In genomic region chr6:153465050-153465449, GRCh38 we compare ENCODE assay signal across 18 cellular contexts.
DNase-seq lines count a peak whose midpoint lies in the region; ATAC-seq, FAIRE-seq and TF ChIP-seq lines count a peak whose summit lies in the region.
"Had no signal": no experiment of that assay in that cellular context is flagged by ENCODE, and none has a peak within 500 bp of the region (broad histone marks: within the 10 kb centered on the region; RNA-seq: fewer than 3 reads in every experiment).

No MANE protein-coding gene starts in this region.

- CTCF ChIA-PET in HepG2 (lab: Yijun Ruan, JAX; ENCODE audit: low intra/inter-chr PET ratio, low total read pairs) (no interaction called here), K562 (lab: Yijun Ruan, JAX; ENCODE audit: low intra/inter-chr PET ratio) (no interaction called here)

- TF ChIP-seq RAD21 in HepG2 (CRISPR knock-in tag; IDR thresholded peaks at IDR 0.05) (no peak), K562 (CRISPR knock-in tag; conservative IDR thresholded peaks at IDR 0.05 in 1 of 2, IDR thresholded peaks at IDR 0.05 in 1 of 2) (no peak), neural cell (conservative IDR thresholded peaks at IDR 0.05) (no peak)

- no peaks in the 10 kb centered on the region for H3K27me3 ChIP-seq in HepG2 (ENCODE audit: control insufficient read depth in 1 of 2, insufficient read depth in 2 of 2, low read length in 2 of 2)
- no peaks in the 10 kb centered on the region for H3K27me3 ChIP-seq in right lobe of liver
- H3K27me3 ChIP-seq in K562 (ENCODE audit: control insufficient read depth in 2 of 2, insufficient read depth in 2 of 2, low read length in 2 of 2), result no peaks in the 10 kb centered on the region
- H3K27me3 ChIP-seq in neural cell (ENCODE audit: insufficient read depth, low read depth, low read length), result no peaks in the 10 kb centered on the region

- no peak overlapping the region for H3K27ac ChIP-seq in HepG2 (ENCODE audit: extremely low read length, insufficient read depth, low read length)
- no peak overlapping the region for H3K27ac ChIP-seq in right lobe of liver
- H3K27ac ChIP-seq in K562 (ENCODE audit: extremely low read depth, low read depth, low read length), result no peak overlapping the region
- peak overlapping the region; percentile 41 for H3K27ac ChIP-seq in neural cell (ENCODE audit: low read length)
- no peak overlapping the region for H3K27ac ChIP-seq in kidney (ENCODE audit: low read depth in 2 of 2, low read length in 2 of 2)
- H3K27ac ChIP-seq: GM23248 had no signal

- no peaks in the 10 kb centered on the region for H3K9me2 ChIP-seq in neural cell (ENCODE audit: insufficient read depth, low read length)

- TF ChIP-seq POLR2A in HepG2 (IDR thresholded peaks at IDR 0.05; ENCODE audit: insufficient read depth in 1 of 2, low read depth in 2 of 2, low read length in 2 of 2) (no peak), right lobe of liver (IDR thresholded peaks at IDR 0.05) (no peak), K562 (conservative IDR thresholded peaks at IDR 0.05) (no peak)

- POLR2A ChIA-PET in HepG2 (lab: Yijun Ruan, JAX), result no interaction called here
- POLR2A ChIA-PET in K562 (lab: Yijun Ruan, JAX), result no interaction called here

- H3K9me1 ChIP-seq in K562 (ENCODE audit: control insufficient read depth, insufficient read depth, low read length), result no peaks in the 10 kb centered on the region

- H3K79me2 ChIP-seq in HepG2 (ENCODE audit: insufficient read depth, low read length) (no peaks in the 10 kb centered on the region), K562 (ENCODE audit: control insufficient read depth, insufficient read depth, low read length) (no peaks in the 10 kb centered on the region), neural cell (replicated peaks; ENCODE audit: insufficient read depth, low read length) (no peaks in the 10 kb centered on the region)

- BruUV-seq in HepG2 (replicated peaks; lab: Mats Ljungman, UMichigan) (no TSS peak), K562 (replicated peaks; lab: Mats Ljungman, UMichigan) (no TSS peak)

- TF ChIP-seq EP300 in HepG2 (IDR thresholded peaks at IDR 0.05; ENCODE audit: low read depth in 2 of 2, low read length in 2 of 2) (no peak), HepG2 (CRISPR knock-in tag; IDR thresholded peaks at IDR 0.05; ENCODE audit: borderline replicate concordance) (no peak), K562 (IDR thresholded peaks at IDR 0.05; ENCODE audit: low read length) (no peak), neural cell (conservative IDR thresholded peaks at IDR 0.05; ENCODE audit: poor library complexity, severe bottlenecking) (no peak)

- DNase-seq in HepG2 (ENCODE audit: low spot score) (no peak), right lobe of liver (no peak), K562 (ENCODE audit: extremely low read depth in 1 of 4, low spot score in 3 of 4) (no peak), kidney (no peak)
- DNase-seq: 8988T; C1 segment of cervical spinal cord; Calu3; CD4-positive, alpha-beta memory T cell; COR-L47; DMS153; DND-41; GM23248; H9 had no signal

- H2AFZ ChIP-seq in HepG2 (ENCODE audit: low read length) (no peak overlapping the region), K562 (ENCODE audit: low read depth, low read length) (no peak overlapping the region), neural cell (ENCODE audit: low read depth, low read length) (no peak overlapping the region)
- H2AFZ ChIP-seq: GM23248 had no signal

- H4K20me1 ChIP-seq in HepG2 (ENCODE audit: insufficient read depth, low read length) (no peaks in the 10 kb centered on the region), K562 (replicated peaks; ENCODE audit: control insufficient read depth, insufficient read depth, low read length) (no peaks in the 10 kb centered on the region), neural cell (ENCODE audit: insufficient read depth) (no peaks in the 10 kb centered on the region)

- intact Hi-C loops in HepG2 (cut with micrococcal nuclease; ENCODE audit: unreplicated experiment) (no loop called here), right lobe of liver (cut with DNase I) (no loop called here), K562 (cut with micrococcal nuclease) (no loop called here), kidney (cut with DNase I) (no loop called here)

- in situ Hi-C loops in HepG2 (cut with HindIII; ENCODE audit: extremely low pct_ligation_motif_present, low pct_unique_long_range_greater_than_20kb) (no loop called here), K562 (cut with MboI) (no loop called here)

- H3F3A ChIP-seq in neural cell (ENCODE audit: insufficient read depth, low read length, poor library complexity, severe bottlenecking), result no peaks in the 10 kb centered on the region

- peaks cover 18% of the 10 kb centered on the region for H3K9me3 ChIP-seq in HepG2 (ENCODE audit: low read length)
- H3K9me3 ChIP-seq in right lobe of liver, result no peaks in the 10 kb centered on the region
- H3K9me3 ChIP-seq in K562 (replicated peaks; ENCODE audit: control insufficient read depth, insufficient read depth, low read depth, low read length), result no peaks in the 10 kb centered on the region
- no peaks in the 10 kb centered on the region for H3K9me3 ChIP-seq in neural cell (ENCODE audit: low read length)
- no peaks in the 10 kb centered on the region for H3K9me3 ChIP-seq in kidney (ENCODE audit: control insufficient read depth in 1 of 2, low read length in 2 of 2)

- H3K4me2 ChIP-seq in HepG2 (ENCODE audit: low read depth, low read length) (no peak overlapping the region), K562 (ENCODE audit: insufficient read depth, low read length) (no peak overlapping the region), neural cell (ENCODE audit: low read length) (no peak overlapping the region)

- H3K9ac ChIP-seq in HepG2 (ENCODE audit: insufficient read depth, low read depth, low read length) (no peak overlapping the region), K562 (ENCODE audit: insufficient read depth in 1 of 2, low read depth in 2 of 2, low read length in 2 of 2) (no peak overlapping the region), neural cell (ENCODE audit: low read length) (no peak overlapping the region), kidney (ENCODE audit: low read length in 2 of 2) (no peak overlapping the region)
- H3K9ac ChIP-seq: GM23248 had no signal

- H3K36me3 ChIP-seq in HepG2 (replicated peaks in 1 of 2; ENCODE audit: control insufficient read depth in 1 of 2, insufficient read depth in 2 of 2, low read length in 2 of 2) (no peaks in the 10 kb centered on the region), right lobe of liver (no peaks in the 10 kb centered on the region), K562 (ENCODE audit: control insufficient read depth, insufficient read depth, low read length) (no peaks in the 10 kb centered on the region), neural cell (ENCODE audit: insufficient read depth, low read length) (no peaks in the 10 kb centered on the region), kidney (ENCODE audit: control insufficient read depth in 1 of 2, insufficient read depth in 2 of 2, low read length in 2 of 2) (no peaks in the 10 kb centered on the region)

- ATAC-seq in HepG2 (no peak), right lobe of liver (no peak), K562 (no peak), GM21786 (IDR thresholded peaks at IDR 0.05; ENCODE audit: unreplicated experiment) (no peak)
- ATAC-seq: HCT116 had no signal

- TF ChIP-seq CTCF in HepG2 (CRISPR knock-in tag; IDR thresholded peaks at IDR 0.05) (no peak), right lobe of liver (IDR thresholded peaks at IDR 0.05) (no peak), K562 (IDR thresholded peaks at IDR 0.05 in 2 of 3, conservative IDR thresholded peaks at IDR 0.05 in 1 of 3; ENCODE audit: insufficient read depth in 2 of 3, low read depth in 1 of 3, low read length in 3 of 3) (no peak), neural cell (IDR thresholded peaks at IDR 0.05; ENCODE audit: poor library complexity, severe bottlenecking) (no peak), kidney (IDR thresholded peaks at IDR 0.05; ENCODE audit: borderline replicate concordance, extremely low read depth, insufficient read depth) (no peak)

- FAIRE-seq in HepG2 (lab: Jason Lieb, UNC) (no peak), K562 (lab: Jason Lieb, UNC) (no peak), kidney (lab: Jason Lieb, UNC) (no peak)
- FAIRE-seq: G401.6, GM12892 had no signal

- H3K4me1 ChIP-seq in HepG2 (ENCODE audit: insufficient read depth, low read length), result no peaks in the 10 kb centered on the region
- no peaks in the 10 kb centered on the region for H3K4me1 ChIP-seq in right lobe of liver
- H3K4me1 ChIP-seq in K562 (replicated peaks in 1 of 2; ENCODE audit: control insufficient read depth in 2 of 2, insufficient read depth in 2 of 2, low read length in 2 of 2), result no peaks in the 10 kb centered on the region
- no peaks in the 10 kb centered on the region for H3K4me1 ChIP-seq in kidney (ENCODE audit: control insufficient read depth in 1 of 2, insufficient read depth in 1 of 2, low read depth in 1 of 2, low read length in 2 of 2)

- 4% methylated on average over 2 of the region's 2 CpGs for WGBS in HepG2 (ENCODE audit: low lambda C conversion rate)
- 57% methylated on average over 2 of the region's 2 CpGs for WGBS in right lobe of liver (ENCODE audit: insufficient coverage, low coverage, low lambda C conversion rate, missing lambda C conversion rate)
- 0% methylated on average over 2 of the region's 2 CpGs for WGBS in K562 (ENCODE audit: insufficient coverage, low coverage, missing lambda C conversion rate)

- no peak overlapping the region for H3K4me3 ChIP-seq in HepG2 (replicated peaks in 1 of 3; ENCODE audit: insufficient read depth in 1 of 3, low read depth in 2 of 3, low read length in 3 of 3)
- no peak overlapping the region for H3K4me3 ChIP-seq in right lobe of liver
- H3K4me3 ChIP-seq in K562, result no peak overlapping the region
- no peak overlapping the region for H3K4me3 ChIP-seq in neural cell (ENCODE audit: low read length)
- H3K4me3 ChIP-seq in kidney (ENCODE audit: low read length in 2 of 2), result no peak overlapping the region
- H3K4me3 ChIP-seq: GM23248 had no signal

TF ChIP-seq in HepG2, 621 proteins besides CTCF, POLR2A, EP300 and RAD21 (continues in another document):
- no peak for TF ChIP-seq SNRNP70 (IDR thresholded peaks at IDR 0.05; ENCODE audit: low read depth, low read length)
- peak; percentile 72 to 84 for TF ChIP-seq MAFK (conservative IDR thresholded peaks at IDR 0.05 in 1 of 2, IDR thresholded peaks at IDR 0.05 in 1 of 2; ENCODE audit: low read length in 2 of 2)
- TF ChIP-seq ZNF234 (CRISPR knock-in tag; conservative IDR thresholded peaks at IDR 0.05), result no peak
- no peak for TF ChIP-seq ZSCAN30 (CRISPR knock-in tag; IDR thresholded peaks at IDR 0.05)

TF ChIP-seq in neural cell, 6 proteins besides CTCF, POLR2A, EP300 and RAD21 (continues in another document):
- TF ChIP-seq SMC3 (conservative IDR thresholded peaks at IDR 0.05; ENCODE audit: poor library complexity) (no peak), EZH2 (IDR thresholded peaks at IDR 0.05; ENCODE audit: borderline replicate concordance, insufficient read depth, low read length, poor library complexity, severe bottlenecking) (no peak), TAF1 (IDR thresholded peaks at IDR 0.05; ENCODE audit: low read depth) (no peak), POLR2AphosphoS5 (IDR thresholded peaks at IDR 0.05) (no peak)

Comparison
In these comparisons a context has a peak if more than half of its experiments do, and no peak if none do; other contexts are left out.
1. Of the 241 proteins assayed by ChIP-seq in both HepG2 and K562: peak only in HepG2: MAFK; only in K562: none; in both: MAFF; in neither: 239.